ENCODE assay signal across 8 cellular contexts in the genomic region with DNA sequence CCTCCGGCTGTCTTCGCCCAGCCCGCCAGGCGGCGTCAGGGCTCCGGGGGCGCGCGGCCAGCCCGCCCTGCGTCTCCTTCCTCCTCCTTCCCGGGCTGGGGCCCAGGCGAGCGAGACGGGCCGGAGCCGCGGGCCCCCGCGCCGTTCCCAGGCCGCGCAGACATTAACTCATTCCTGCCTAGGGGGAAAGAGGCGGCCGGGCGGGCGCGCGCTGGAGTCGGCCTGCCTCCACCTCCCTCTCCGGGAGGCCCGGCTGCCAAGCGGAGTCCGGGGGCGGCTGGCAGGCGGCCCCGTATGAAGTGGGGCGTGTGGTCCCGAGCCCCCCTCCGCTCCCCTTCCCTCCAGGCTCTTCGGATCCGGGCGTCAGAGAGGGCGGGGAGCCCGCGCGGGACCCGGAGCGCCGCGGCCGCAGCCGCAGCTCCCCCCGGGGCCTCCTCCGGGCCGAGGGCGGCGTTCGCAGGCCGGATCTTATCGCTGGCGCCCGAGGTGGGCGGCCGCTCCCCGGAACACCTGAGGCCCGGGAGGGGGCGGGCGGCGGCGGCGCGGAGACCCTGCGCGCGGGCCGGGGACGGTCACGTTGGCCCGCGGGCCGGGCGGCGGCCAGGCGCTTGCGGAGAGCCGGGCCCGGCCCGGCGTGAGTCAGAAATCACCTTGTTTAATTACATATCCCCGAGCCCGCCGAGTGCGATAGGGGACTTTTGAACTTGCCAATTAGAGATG. TPM values are rescaled to one million over a fixed set of nuclear protein-coding genes. Genes with fewer than 3 reads are reported as not detected.
DNase-seq lines count a peak whose midpoint lies in the region; ATAC-seq and TF ChIP-seq lines count a peak whose summit lies in the region.

No MANE protein-coding gene starts in this region.

- intact Hi-C loops in stomach (cut with DNase I; ENCODE audit: low total_unique reads) = no loop called here

- H3K4me3 Mint-ChIP-seq in neural crest cell = peak overlapping the region; percentile 92

- H3K27me3 Mint-ChIP-seq in neural crest cell (ENCODE audit: low read depth) = no peaks in the 10 kb centered on the region

- peak overlapping the region; percentile 91 to 99 (median 96) for H3K27ac ChIP-seq in stomach

- DNase-seq in DMS79 treated with DMSO at 0.1 percent for 48 hours (lab: John Stamatoyannopoulos, UW) = peak; percentile 33
- DNase-seq in HuH-7.5 (ENCODE audit: low spot score) = peak; percentile 92
- DNase-seq in RKO (ENCODE audit: low spot score) = peak; percentile 87
- peak; percentile 80 for DNase-seq in activated T-helper 9 cell treated with anti-CD3 and anti-CD28 coated beads, Interleukin-2, amount 50 U/mL, for 16 hours (ENCODE audit: low read depth)
- DNase-seq in fibroblast of the conjunctiva (ENCODE audit: low read depth) = peak; percentile 78
- DNase-seq in neural crest cell (ENCODE audit: low read depth, low spot score) = peak; percentile 77
- peak; percentile 90 for DNase-seq in stomach

- no peaks in the 10 kb centered on the region for H3K9me3 Mint-ChIP-seq in neural crest cell

- TF ChIP-seq CTCF in neural crest cell (conservative IDR thresholded peaks at IDR 0.05) (peak; percentile 84), stomach (IDR thresholded peaks at IDR 0.05) (peak in 3 of 7 experiments; percentile 82 to 92 (median 85))

- H3K4me3 ChIP-seq in stomach = peak overlapping the region; percentile 66 to 84 (median 76)

- TF ChIP-seq EP300 in stomach (IDR thresholded peaks at IDR 0.05) = no peak

- H3K27me3 ChIP-seq in stomach = no peaks in the 10 kb centered on the region

- H3K27ac Mint-ChIP-seq in neural crest cell (ENCODE audit: unreplicated experiment) = peak overlapping the region; percentile 92

- H3K4me1 ChIP-seq in stomach = peaks cover 7 to 33% (median 24%) of the 10 kb centered on the region in 4 donors

- H3K9me3 ChIP-seq in stomach = no peaks in the 10 kb centered on the region

- no peaks in the 10 kb centered on the region for H3K36me3 ChIP-seq in stomach

- TF ChIP-seq POLR2A in stomach (IDR thresholded peaks at IDR 0.05) = no peak

- no peaks in the 10 kb centered on the region for H3K36me3 Mint-ChIP-seq in neural crest cell (ENCODE audit: low read depth)

- ATAC-seq in GM21528 (IDR thresholded peaks at IDR 0.05; ENCODE audit: low FRiP score, unreplicated experiment) = peak; percentile 79

- H3K4me1 Mint-ChIP-seq in neural crest cell = peaks cover 11% of the 10 kb centered on the region

- 0 to 1% (median 0%) methylated on average over 38 to 94 of the region's 94 CpGs for WGBS in stomach, 5 donors

RNA-seq across cellular contexts. Expression of a gene that starts 43.1 kb away (rescaled TPM):
- total RNA-seq in neural crest cell = 0.56 and 1.0 TPM in 2 replicates
- 1 to 10 TPM in 4 of 5 donors, under 1 TPM in 1; 0.29 to 8.5 (median 2.2) TPM for total RNA-seq in stomach
- polyA plus RNA-seq in stomach = 1 to 10 TPM; 1.1 to 3.4 (median 2.7) TPM

RNA-seq across cellular contexts. Expression of a gene that starts 45.0 kb away (rescaled TPM):
- total RNA-seq in neural crest cell = 77.9 and 78.6 TPM in 2 replicates
- 100 to 1,000 TPM in 1 of 5 donors, 10 to 100 TPM in 4; 18.3 to 104 (median 35.3) TPM for total RNA-seq in stomach
- 1 to 10 TPM; 5.8 to 6.5 (median 5.9) TPM for polyA plus RNA-seq in stomach

RNA-seq across cellular contexts. Expression of a gene that starts 57.0 kb away (rescaled TPM):
- total RNA-seq in neural crest cell = not detected in 2 replicates
- total RNA-seq in stomach = not detected
- not detected for polyA plus RNA-seq in stomach

Comparison
In these comparisons a context has a peak if more than half of its experiments do, and no peak if none do; other contexts are left out.
1. Peak in every context shown above with its lines: DNase-seq, ATAC-seq, H3K4me3 ChIP-seq and H3K27ac ChIP-seq.
2. DNase-seq: peak in every context shown above with its lines; median percentile 92 in HuH-7.5; 90 in stomach; 87 in RKO; 80 in activated T-helper 9 cell treated with anti-CD3 and anti-CD28 coated beads, Interleukin-2, amount 50 U/mL, for 16 hours; 78 in fibroblast of the conjunctiva; 77 in neural crest cell; 33 in DMS79 treated with DMSO at 0.1 percent for 48 hours.